Comparison of ENCODE assay signal across 23 cellular contexts in the genomic region with DNA sequence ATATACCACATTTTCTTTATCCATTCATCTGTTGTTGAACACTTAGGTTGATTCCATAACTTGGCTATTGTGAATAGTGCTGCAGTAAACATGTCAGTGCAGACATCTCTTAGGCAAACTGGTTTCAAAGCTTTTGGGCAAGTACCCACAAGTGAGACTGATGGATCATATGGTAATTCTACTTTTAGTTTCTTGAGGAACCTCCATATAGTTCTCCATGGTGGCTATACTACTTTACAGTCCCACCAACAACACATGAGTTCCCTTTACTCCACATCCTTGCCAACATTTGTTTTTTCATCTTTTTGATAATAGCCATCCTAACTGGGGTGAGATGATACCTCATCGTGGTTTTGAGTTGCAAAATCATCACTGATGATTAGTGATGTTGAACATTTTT. TPM values are rescaled to one million over a fixed set of nuclear protein-coding genes. Genes with fewer than 3 reads are reported as not detected.
DNase-seq lines count a peak whose midpoint lies in the region; ATAC-seq and TF ChIP-seq lines count a peak whose summit lies in the region.
"Had no signal": no experiment of that assay in that cellular context is flagged by ENCODE, and none has a peak within 500 bp of the region (broad histone marks: within the 10 kb centered on the region; RNA-seq: fewer than 3 reads in every experiment).

No MANE protein-coding gene starts in this region.

- peak; percentile 64 for DNase-seq in mammary epithelial cell
- DNase-seq in MCF 10A (ENCODE audit: unreplicated experiment): no peak
- DNase-seq in amniotic epithelial cell (ENCODE audit: low read depth): peak; percentile 15
- peak; percentile 60 to 81 for DNase-seq in foreskin keratinocyte
- no peak for DNase-seq in upper lobe of right lung
- no peak for DNase-seq in A172 (ENCODE audit: low spot score)
- no peak for DNase-seq in transverse colon
- DNase-seq in NCI-H1092 treated with DMSO at 0.1 percent for 48 hours (lab: John Stamatoyannopoulos, UW): no peak
- DNase-seq: CD4-positive, alpha-beta T cell; DMS53; NCI-H1105; NCI-H1436 treated with DMSO at 0.1 percent for 48 hours; NCI-H187 treated with DMSO at 0.1 percent for 48 hours; NCI-H2171 treated with DMSO at 0.1 percent for 48 hours; NCI-H345; NCI-H524; NCI-H748 treated with DMSO at 0.1 percent for 48 hours; SK-N-SH had no signal

- H3K36me3 ChIP-seq in mammary epithelial cell (ENCODE audit: insufficient read depth, low read length) (no peaks in the 10 kb centered on the region), upper lobe of right lung (no peaks in the 10 kb centered on the region), transverse colon (no peaks in the 10 kb centered on the region)
- H3K36me3 ChIP-seq: BLaER1 had no signal

- BruUV-seq in mammary epithelial cell (replicated peaks; lab: Mats Ljungman, UMichigan) (no TSS peak), MCF 10A (replicated peaks; lab: Mats Ljungman, UMichigan) (no TSS peak)

- H3K9me3 ChIP-seq in mammary epithelial cell (replicated peaks; ENCODE audit: insufficient read depth, low read length): no peaks in the 10 kb centered on the region
- no peaks in the 10 kb centered on the region for H3K9me3 ChIP-seq in upper lobe of right lung
- peaks cover 0 to 12% of the 10 kb centered on the region in 2 donors for H3K9me3 ChIP-seq in transverse colon

- H3K27me3 Mint-ChIP-seq in MCF 10A (ENCODE audit: insufficient read depth, unreplicated experiment): no peaks in the 10 kb centered on the region
- H3K27me3 Mint-ChIP-seq: CD4-positive, alpha-beta T cell had no signal

- no peak overlapping the region for H3K27ac ChIP-seq in mammary epithelial cell (ENCODE audit: insufficient read depth, low read depth, low read length)
- no peak overlapping the region for H3K27ac ChIP-seq in foreskin keratinocyte
- no peak overlapping the region for H3K27ac ChIP-seq in upper lobe of right lung
- no peak overlapping the region for H3K27ac ChIP-seq in transverse colon
- H3K27ac ChIP-seq: BLaER1, HL-60, KMS-11 had no signal

- 94% methylated on average over 1 of the region's 1 CpG for WGBS in mammary epithelial cell (ENCODE audit: low coverage, missing lambda C conversion rate)
- 78 to 79% methylated on average over 1 of the region's 1 CpG for WGBS in transverse colon (ENCODE audit: low coverage in 1 of 2), 2 donors

- no peak for ATAC-seq in foreskin keratinocyte
- peak; percentile 52 for ATAC-seq in upper lobe of right lung

- peaks cover 8% of the 10 kb centered on the region for H3K9me3 Mint-ChIP-seq in MCF 10A (ENCODE audit: unreplicated experiment)

- H3K79me2 ChIP-seq in mammary epithelial cell (ENCODE audit: insufficient read depth, low read length): no peaks in the 10 kb centered on the region

- H2AFZ ChIP-seq in mammary epithelial cell (ENCODE audit: low read depth, low read length): no peak overlapping the region

- intact Hi-C loops in mammary epithelial cell (cut with micrococcal nuclease): no loop called here
- intact Hi-C loops in MCF 10A (cut with micrococcal nuclease): no loop called here
- intact Hi-C loops in upper lobe of right lung (cut with DNase I): no loop called here
- intact Hi-C loops in transverse colon (cut with DNase I; ENCODE audit: low total_unique reads): no loop called here

- no peak overlapping the region for H3K9ac ChIP-seq in mammary epithelial cell (ENCODE audit: insufficient read depth, low read length)
- H3K9ac ChIP-seq: BLaER1, KMS-11, SK-N-SH had no signal

- no peak for TF ChIP-seq CTCF in mammary epithelial cell (conservative IDR thresholded peaks at IDR 0.05 in 1 of 2, IDR thresholded peaks at IDR 0.05 in 1 of 2; ENCODE audit: extremely low read depth in 1 of 2, insufficient read depth in 1 of 2, low read depth in 1 of 2, low read length in 2 of 2)
- TF ChIP-seq CTCF in MCF 10A (IDR thresholded peaks at IDR 0.05; ENCODE audit: unreplicated experiment): no peak
- TF ChIP-seq CTCF in foreskin keratinocyte (conservative IDR thresholded peaks at IDR 0.05): no peak
- no peak for TF ChIP-seq CTCF in upper lobe of right lung (IDR thresholded peaks at IDR 0.05)
- TF ChIP-seq CTCF in transverse colon (IDR thresholded peaks at IDR 0.05): no peak

- TF ChIP-seq EP300 in transverse colon (IDR thresholded peaks at IDR 0.05; ENCODE audit: low read depth): no peak

- no peaks in the 10 kb centered on the region for H4K20me1 ChIP-seq in mammary epithelial cell (ENCODE audit: insufficient read depth, low read length)
- H4K20me1 ChIP-seq: BLaER1 had no signal

- H3K36me3 Mint-ChIP-seq in MCF 10A (ENCODE audit: insufficient read depth, unreplicated experiment): no peaks in the 10 kb centered on the region
- H3K36me3 Mint-ChIP-seq: IgD-negative memory B cell had no signal

- peaks cover 3% of the 10 kb centered on the region for H3K4me1 ChIP-seq in mammary epithelial cell (ENCODE audit: insufficient read depth, low read length)
- no peaks in the 10 kb centered on the region for H3K4me1 ChIP-seq in foreskin keratinocyte
- H3K4me1 ChIP-seq in upper lobe of right lung: peaks cover 8% of the 10 kb centered on the region
- H3K4me1 ChIP-seq in transverse colon: peaks cover 0 to 5% (median 0%) of the 10 kb centered on the region in 4 donors

- dilution Hi-C loops in mammary epithelial cell (cut with HindIII; ENCODE audit: low sequenced_read_pairs): no loop called here

- H3K4me1 Mint-ChIP-seq in MCF 10A (ENCODE audit: insufficient read depth, unreplicated experiment): no peaks in the 10 kb centered on the region

- TF ChIP-seq POLR2A in transverse colon (IDR thresholded peaks at IDR 0.05): no peak

- H3K4me3 Mint-ChIP-seq in MCF 10A (ENCODE audit: unreplicated experiment): no peak overlapping the region
- H3K4me3 Mint-ChIP-seq: CD4-positive, alpha-beta T cell; IgD-negative memory B cell had no signal

- POLR2A ChIA-PET in MCF 10A (lab: Yijun Ruan, JAX): no interaction called here

- no peak overlapping the region for H3K27ac Mint-ChIP-seq in MCF 10A (ENCODE audit: low read depth, unreplicated experiment)
- H3K27ac Mint-ChIP-seq: CD4-positive, alpha-beta T cell; IgD-negative memory B cell had no signal

- H3K4me3 ChIP-seq in mammary epithelial cell (replicated peaks in 1 of 3; ENCODE audit: insufficient read depth in 1 of 3, low read depth in 2 of 3, low read length in 3 of 3) (no peak overlapping the region), upper lobe of right lung (no peak overlapping the region), transverse colon (no peak overlapping the region)
- H3K4me3 ChIP-seq: BLaER1 had no signal

- CTCF ChIA-PET in mammary epithelial cell (lab: Charles Lee; ENCODE audit: low non-redundant PET): no interaction called here
- CTCF ChIA-PET in MCF 10A (lab: Yijun Ruan, JAX): interaction anchor here (0.7 kb wide), 1 partner anchor 16 kb away, joined by 3 read pairs; no protein-coding TSS in a partner anchor

- in situ Hi-C loops in mammary epithelial cell (cut with MboI; ENCODE audit: low sequenced_read_pairs in 2 of 2) (no loop called here), transverse colon (cut with MboI; ENCODE audit: low pct_ligation_motif_present in 1 of 4, low pct_unique_long_range_greater_than_20kb in 1 of 4, low sequenced_read_pairs in 3 of 4) (no loop called here)

- H3K27me3 ChIP-seq in mammary epithelial cell (ENCODE audit: insufficient read depth, low read length) (no peaks in the 10 kb centered on the region), foreskin keratinocyte (peaks cover 1% of the 10 kb centered on the region), upper lobe of right lung (no peaks in the 10 kb centered on the region), transverse colon (no peaks in the 10 kb centered on the region)
- H3K27me3 ChIP-seq: BLaER1 had no signal

- no peak overlapping the region for H3K4me2 ChIP-seq in mammary epithelial cell (ENCODE audit: insufficient read depth, low read depth, low read length)
- H3K4me2 ChIP-seq: BLaER1, KMS-11, SK-N-SH had no signal

RNA-seq across cellular contexts. Expression of a gene that starts 8.5 kb away (rescaled TPM):
- total RNA-seq in mammary epithelial cell (not detected), MCF 10A (2022) (not detected in 2 replicates), foreskin keratinocyte (not detected in 2 replicates), upper lobe of right lung (0.67 TPM), transverse colon (under 1 TPM in 2 of 4 donors, not detected in 2; 0.14 to 0.16 TPM)
- polyA plus RNA-seq in mammary epithelial cell (not detected), foreskin keratinocyte (not detected in 2 replicates)
- not detected for polyA minus RNA-seq in mammary epithelial cell
- not detected in 2 replicates for total RNA-seq in A172 (2014; rRNA removed; shearing (Covaris generic))
- polyA plus RNA-seq: AG04450, IgD-negative memory B cell had no signal

Comparison
In these comparisons a context has a peak if more than half of its experiments do, and no peak if none do; other contexts are left out.
1. DNase-seq: peak in mammary epithelial cell (single experiment), amniotic epithelial cell (single experiment) and foreskin keratinocyte (2 of 2); none in MCF 10A (single experiment), upper lobe of right lung (single experiment), A172 (single experiment), transverse colon (single experiment) and NCI-H1092 treated with DMSO at 0.1 percent for 48 hours (single experiment).